Comparison of ENCODE assay signal across 15 cellular contexts in the genomic region with DNA sequence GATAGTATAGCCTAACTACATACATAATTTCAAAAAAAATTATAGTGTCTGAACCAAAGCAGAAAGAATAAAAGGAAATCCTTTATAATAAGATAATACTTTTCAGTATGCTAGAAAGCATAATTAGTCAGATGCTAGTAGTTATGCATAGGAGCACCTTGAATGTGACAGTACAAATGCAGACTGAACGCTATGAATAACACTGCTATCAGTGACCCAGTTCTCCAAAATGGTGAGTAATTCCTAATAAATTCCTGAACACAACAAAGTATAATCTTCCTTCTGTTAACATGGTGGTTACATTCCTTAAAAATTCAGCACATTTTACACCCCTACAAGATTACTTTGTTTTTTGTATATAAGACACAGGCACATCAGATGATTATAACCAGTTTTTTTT. TPM values are rescaled to one million over a fixed set of nuclear protein-coding genes. Genes with fewer than 3 reads are reported as not detected.
A peak's percentile ranks its signal among the peaks of the same experiment; 100 is the strongest.
DNase-seq lines count a peak whose midpoint lies in the region; ATAC-seq and TF ChIP-seq lines count a peak whose summit lies in the region.
"Had no signal": no experiment of that assay in that cellular context is flagged by ENCODE, and none has a peak within 500 bp of the region (broad histone marks: within the 10 kb centered on the region; RNA-seq: fewer than 3 reads in every experiment).

No MANE protein-coding gene starts in this region.

- intact Hi-C loops in naive thymus-derived CD4-positive, alpha-beta T cell (cut with micrococcal nuclease) = loop anchor here (5.0 to 10.0 kb wide), 4 partner anchors 71 to 1456 kb away; a partner anchor contains a TSS

- H3K27me3 ChIP-seq in CD4-positive, CD25-positive, alpha-beta regulatory T cell (ENCODE audit: control insufficient read depth, insufficient read depth, low read length) = no peaks in the 10 kb centered on the region
- H3K27me3 ChIP-seq in DND-41 (ENCODE audit: insufficient read depth, low read length, poor library complexity) = no peaks in the 10 kb centered on the region
- no peaks in the 10 kb centered on the region for H3K27me3 ChIP-seq in naive thymus-derived CD4-positive, alpha-beta T cell (ENCODE audit: control insufficient read depth in 2 of 2, insufficient read depth in 2 of 2, low read length in 2 of 2)
- H3K27me3 ChIP-seq: colonic mucosa had no signal

- H4K20me1 ChIP-seq in DND-41 (ENCODE audit: insufficient read depth, low read length) = peaks cover 25% of the 10 kb centered on the region

- CTCF ChIA-PET in naive thymus-derived CD4-positive, alpha-beta T cell (lab: Charles Lee) = no interaction called here

- H3K36me3 ChIP-seq in CD4-positive, CD25-positive, alpha-beta regulatory T cell (ENCODE audit: control insufficient read depth, insufficient read depth, low read length) = peaks cover 8% of the 10 kb centered on the region
- H3K36me3 ChIP-seq in DND-41 (ENCODE audit: insufficient read depth, low read length) = peaks cover 25% of the 10 kb centered on the region
- H3K36me3 ChIP-seq in naive thymus-derived CD4-positive, alpha-beta T cell (ENCODE audit: control insufficient read depth in 2 of 3, insufficient read depth in 3 of 3, low read length in 3 of 3) = peaks cover 0 to 16% (median 0%) of the 10 kb centered on the region in 3 experiments
- H3K36me3 ChIP-seq: colonic mucosa had no signal

- H3K4me3 Mint-ChIP-seq in CD4-positive, CD25-positive, alpha-beta regulatory T cell = peak overlapping the region; percentile 96 to 100 (median 99)
- H3K4me3 Mint-ChIP-seq in naive thymus-derived CD4-positive, alpha-beta T cell = peak overlapping the region in 9 of 10 donors; percentile 17 to 99 (median 97)

- H3K79me2 ChIP-seq in DND-41 (ENCODE audit: insufficient read depth, low read length) = peaks cover 50% of the 10 kb centered on the region

- peaks cover 5% of the 10 kb centered on the region for H3K36me3 Mint-ChIP-seq in CD4-positive, CD25-positive, alpha-beta regulatory T cell
- peaks cover 0 to 5% (median 0%) of the 10 kb centered on the region in 5 donors for H3K36me3 Mint-ChIP-seq in naive thymus-derived CD4-positive, alpha-beta T cell

- no peak for DNase-seq in CD4-positive, CD25-positive, alpha-beta regulatory T cell
- no peak for DNase-seq in DND-41
- no peak for DNase-seq in naive thymus-derived CD4-positive, alpha-beta T cell
- no peak for DNase-seq in occipital lobe (lab: John Stamatoyannopoulos, UW)
- DNase-seq in DMS53 (lab: John Stamatoyannopoulos, UW) = no peak
- DNase-seq: colonic mucosa; mesendoderm; NCI-H1092 treated with DMSO at 0.1 percent for 48 hours; NCI-H2171 treated with DMSO at 0.1 percent for 48 hours; NK-92 treated with Interleukin-12 subunit alpha and Interleukin-12 subunit beta, amount 100 ng/mL, for 24 hours; SIG-M5 had no signal

- H3K4me2 ChIP-seq in DND-41 (ENCODE audit: insufficient read depth, low read length) = peak overlapping the region; percentile 76

- H3K27me3 Mint-ChIP-seq in CD4-positive, CD25-positive, alpha-beta regulatory T cell = peaks cover 7% of the 10 kb centered on the region
- peaks cover 0 to 6% (median 0%) of the 10 kb centered on the region in 5 donors for H3K27me3 Mint-ChIP-seq in naive thymus-derived CD4-positive, alpha-beta T cell

- peaks cover 5 to 58% (median 25%) of the 10 kb centered on the region in 4 donors for H3K4me1 Mint-ChIP-seq in CD4-positive, CD25-positive, alpha-beta regulatory T cell
- peaks cover 36 to 57% (median 47%) of the 10 kb centered on the region in 7 donors for H3K4me1 Mint-ChIP-seq in naive thymus-derived CD4-positive, alpha-beta T cell

- H3K9ac ChIP-seq in DND-41 (ENCODE audit: low read depth, low read length) = no peak overlapping the region

- ATAC-seq in CD4-positive, CD25-positive, alpha-beta regulatory T cell (ENCODE audit: low read depth in 2 of 2) = no peak
- ATAC-seq in DND-41 (ENCODE audit: insufficient read depth, low read depth) = no peak
- ATAC-seq in naive thymus-derived CD4-positive, alpha-beta T cell = no peak
- no peak for ATAC-seq in HG02973 (IDR thresholded peaks at IDR 0.05; ENCODE audit: unreplicated experiment)

- H3K9me3 ChIP-seq in CD4-positive, CD25-positive, alpha-beta regulatory T cell (ENCODE audit: control insufficient read depth in 2 of 2, low read length in 2 of 2) = no peaks in the 10 kb centered on the region
- H3K9me3 ChIP-seq in DND-41 (ENCODE audit: insufficient read depth, low read length, severe bottlenecking) = no peaks in the 10 kb centered on the region
- H3K9me3 ChIP-seq in naive thymus-derived CD4-positive, alpha-beta T cell (ENCODE audit: control insufficient read depth in 2 of 3, low read length in 3 of 3) = no peaks in the 10 kb centered on the region
- H3K9me3 ChIP-seq: colonic mucosa had no signal

- H3K4me3 ChIP-seq in CD4-positive, CD25-positive, alpha-beta regulatory T cell (ENCODE audit: low read depth, low read length) = no peak overlapping the region
- H3K4me3 ChIP-seq in DND-41 (ENCODE audit: low read depth in 1 of 2, low read length in 2 of 2) = no peak overlapping the region
- no peak overlapping the region for H3K4me3 ChIP-seq in naive thymus-derived CD4-positive, alpha-beta T cell (ENCODE audit: low read length)

- H3K27ac ChIP-seq in CD4-positive, CD25-positive, alpha-beta regulatory T cell (ENCODE audit: insufficient read depth, low read length, poor library complexity, severe bottlenecking) = no peak overlapping the region
- no peak overlapping the region for H3K27ac ChIP-seq in DND-41 (ENCODE audit: low read length)
- peak overlapping the region; percentile 93 for H3K27ac ChIP-seq in VCaP
- no peak overlapping the region for H3K27ac ChIP-seq in naive thymus-derived CD4-positive, alpha-beta T cell (ENCODE audit: low read depth, low read length)

- no peaks in the 10 kb centered on the region for H3K9me3 Mint-ChIP-seq in CD4-positive, CD25-positive, alpha-beta regulatory T cell
- no peaks in the 10 kb centered on the region for H3K9me3 Mint-ChIP-seq in naive thymus-derived CD4-positive, alpha-beta T cell

- POLR2A ChIA-PET in naive thymus-derived CD4-positive, alpha-beta T cell (lab: Charles Lee) = interaction anchor here (2.0 kb wide), 1 partner anchor 13 kb away, joined by 10 read pairs; no protein-coding TSS in a partner anchor

- no peak overlapping the region for H3K27ac Mint-ChIP-seq in CD4-positive, CD25-positive, alpha-beta regulatory T cell
- peak overlapping the region in 3 of 9 donors; percentile 33 to 97 (median 87) for H3K27ac Mint-ChIP-seq in naive thymus-derived CD4-positive, alpha-beta T cell

- TF ChIP-seq CTCF in DND-41 (IDR thresholded peaks at IDR 0.05; ENCODE audit: borderline replicate concordance, extremely low read depth, low read length, poor library complexity, severe bottlenecking) (no peak), VCaP (conservative IDR thresholded peaks at IDR 0.05) (no peak)

- no peak overlapping the region for H2AFZ ChIP-seq in DND-41 (ENCODE audit: low read depth, low read length)

- peaks cover 35% of the 10 kb centered on the region for H3K4me1 ChIP-seq in CD4-positive, CD25-positive, alpha-beta regulatory T cell (ENCODE audit: control insufficient read depth, insufficient read depth, low read length, poor library complexity, severe bottlenecking)
- H3K4me1 ChIP-seq in DND-41 (ENCODE audit: insufficient read depth, low read length) = peaks cover 47% of the 10 kb centered on the region
- H3K4me1 ChIP-seq in naive thymus-derived CD4-positive, alpha-beta T cell (ENCODE audit: control insufficient read depth in 2 of 2, insufficient read depth in 2 of 2, low read length in 2 of 2) = peaks cover 23 to 26% of the 10 kb centered on the region in 2 donors

RNA-seq across cellular contexts. Expression of a gene that starts 1.2 kb away (rescaled TPM):
- 38.8 TPM for total RNA-seq in CD4-positive, CD25-positive, alpha-beta regulatory T cell
- 10 to 100 TPM; 18.8 to 24.8 (median 23.0) TPM for polyA plus RNA-seq in CD4-positive, CD25-positive, alpha-beta regulatory T cell
- 10 to 100 TPM; 32.3 to 45.8 (median 42.8) TPM for total RNA-seq in naive thymus-derived CD4-positive, alpha-beta T cell
- 10 to 100 TPM; 17.4 to 27.3 TPM for polyA plus RNA-seq in naive thymus-derived CD4-positive, alpha-beta T cell
- total RNA-seq in occipital lobe = 19.0 TPM

RNA-seq across cellular contexts. Expression of a gene that starts 4.1 kb away (rescaled TPM):
- total RNA-seq in CD4-positive, CD25-positive, alpha-beta regulatory T cell = 16.3 TPM
- 10 to 100 TPM; 25.9 to 31.4 (median 29.7) TPM for polyA plus RNA-seq in CD4-positive, CD25-positive, alpha-beta regulatory T cell
- 10 to 100 TPM; 17.2 to 37.8 (median 27.7) TPM for total RNA-seq in naive thymus-derived CD4-positive, alpha-beta T cell
- polyA plus RNA-seq in naive thymus-derived CD4-positive, alpha-beta T cell = 10 to 100 TPM; 27.1 to 47.5 TPM
- 29.5 TPM for total RNA-seq in occipital lobe

RNA-seq across cellular contexts. Expression of a gene that starts 17.4 kb away (rescaled TPM):
- total RNA-seq in CD4-positive, CD25-positive, alpha-beta regulatory T cell = 4.7 TPM
- polyA plus RNA-seq in CD4-positive, CD25-positive, alpha-beta regulatory T cell = 1 to 10 TPM; 1.5 to 4.4 (median 2.1) TPM
- total RNA-seq in naive thymus-derived CD4-positive, alpha-beta T cell = 10 to 100 TPM in 2 of 5 experiments, 1 to 10 TPM in 3; 3.8 to 45.5 (median 5.1) TPM
- 1 to 10 TPM; 4.0 to 8.9 TPM for polyA plus RNA-seq in naive thymus-derived CD4-positive, alpha-beta T cell
- total RNA-seq in occipital lobe = 147 TPM

RNA-seq across cellular contexts. Expression of a gene that starts 20.8 kb away (rescaled TPM):
- total RNA-seq in CD4-positive, CD25-positive, alpha-beta regulatory T cell = 3.8 TPM
- polyA plus RNA-seq in CD4-positive, CD25-positive, alpha-beta regulatory T cell = not detected
- total RNA-seq in naive thymus-derived CD4-positive, alpha-beta T cell = 1 to 10 TPM; 1.8 to 6.4 (median 1.9) TPM
- polyA plus RNA-seq in naive thymus-derived CD4-positive, alpha-beta T cell = not detected
- total RNA-seq in occipital lobe = not detected
- total RNA-seq: colonic mucosa, epithelial cell of proximal tubule, glomerular endothelial cell had no signal

RNA-seq across cellular contexts. Expression of a gene that starts 44.0 kb away (rescaled TPM):
- total RNA-seq in CD4-positive, CD25-positive, alpha-beta regulatory T cell = not detected
- polyA plus RNA-seq in CD4-positive, CD25-positive, alpha-beta regulatory T cell = not detected
- total RNA-seq in naive thymus-derived CD4-positive, alpha-beta T cell = not detected
- polyA plus RNA-seq in naive thymus-derived CD4-positive, alpha-beta T cell = not detected
- not detected for total RNA-seq in occipital lobe
- total RNA-seq: colonic mucosa, epithelial cell of proximal tubule, glomerular endothelial cell had no signal
